1 cellular context compared by ENCODE assay signal in the genomic region with DNA sequence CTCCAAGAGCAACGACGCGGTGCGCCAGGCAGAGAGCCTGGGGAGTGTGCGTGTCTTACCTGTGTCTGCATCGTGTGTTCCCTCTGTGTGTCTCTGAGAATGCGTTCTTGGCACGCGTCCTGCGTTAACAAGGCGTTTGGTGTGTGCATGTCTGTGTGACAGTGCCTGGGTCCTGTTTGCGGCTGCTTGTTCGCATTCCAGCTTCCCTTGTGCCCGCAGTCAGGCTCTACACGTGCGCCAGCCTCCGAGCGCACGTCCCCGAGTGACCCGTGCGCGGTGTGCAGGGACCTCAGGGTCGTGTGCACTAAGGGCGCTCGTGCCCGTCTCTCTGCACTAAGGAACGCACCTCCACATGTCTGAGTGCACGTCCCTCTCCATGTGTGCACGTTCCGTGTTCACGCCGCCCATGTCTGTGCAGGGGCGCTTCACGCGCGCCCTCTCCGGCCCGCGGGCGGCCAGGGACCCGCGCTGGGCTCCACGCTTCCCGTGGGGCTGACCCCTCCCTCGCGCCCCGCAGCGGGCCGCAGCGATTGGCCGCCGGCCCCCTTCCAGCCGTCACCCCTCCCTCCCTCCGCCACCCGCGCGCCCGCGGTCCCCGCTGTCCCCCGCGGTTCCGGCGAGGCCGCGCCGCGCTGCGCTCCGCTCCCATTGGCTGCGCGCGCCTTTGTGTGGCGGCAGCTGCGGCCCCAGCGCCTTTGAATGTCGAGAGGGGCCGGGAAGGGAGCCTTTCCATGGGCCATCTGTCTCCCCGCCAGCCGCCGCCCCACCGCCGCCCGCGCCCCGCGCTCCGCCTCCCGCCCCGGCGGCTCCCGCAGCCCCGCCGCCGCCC.
TF ChIP-seq lines count a peak whose summit lies in the region.

No MANE protein-coding gene starts in this region.

TF ChIP-seq in SK-N-SH, 30 proteins besides CTCF, POLR2A, EP300 and RAD21 (continued from another document):
- TF ChIP-seq SIN3A (IDR thresholded peaks at IDR 0.05; ENCODE audit: borderline replicate concordance, low read depth, low read length): no peak
- no peak for TF ChIP-seq EZH2phosphoT487 (IDR thresholded peaks at IDR 0.05; ENCODE audit: borderline replicate concordance, low read depth)
- TF ChIP-seq MXI1 (IDR thresholded peaks at IDR 0.05; ENCODE audit: low read depth, low read length): peak; percentile 97
- TF ChIP-seq RCOR1 (IDR thresholded peaks at IDR 0.05; ENCODE audit: low read length): no peak
- no peak for TF ChIP-seq JUND (IDR thresholded peaks at IDR 0.05)
- TF ChIP-seq FOXM1 (IDR thresholded peaks at IDR 0.05; ENCODE audit: low read depth): no peak
- no peak for TF ChIP-seq MEF2A (IDR thresholded peaks at IDR 0.05; ENCODE audit: borderline replicate concordance, low read depth)
- TF ChIP-seq, protein P1, sequence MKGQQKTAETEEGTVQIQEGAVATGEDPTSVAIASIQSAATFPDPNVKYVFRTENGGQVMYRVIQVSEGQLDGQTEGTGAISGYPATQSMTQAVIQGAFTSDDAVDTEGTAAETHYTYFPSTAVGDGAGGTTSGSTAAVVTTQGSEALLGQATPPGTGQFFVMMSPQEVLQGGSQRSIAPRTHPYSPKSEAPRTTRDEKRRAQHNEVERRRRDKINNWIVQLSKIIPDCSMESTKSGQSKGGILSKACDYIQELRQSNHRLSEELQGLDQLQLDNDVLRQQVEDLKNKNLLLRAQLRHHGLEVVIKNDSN (IDR thresholded peaks at IDR 0.05; ENCODE audit: borderline replicate concordance, low read depth): no peak
- TF ChIP-seq, protein P2, sequence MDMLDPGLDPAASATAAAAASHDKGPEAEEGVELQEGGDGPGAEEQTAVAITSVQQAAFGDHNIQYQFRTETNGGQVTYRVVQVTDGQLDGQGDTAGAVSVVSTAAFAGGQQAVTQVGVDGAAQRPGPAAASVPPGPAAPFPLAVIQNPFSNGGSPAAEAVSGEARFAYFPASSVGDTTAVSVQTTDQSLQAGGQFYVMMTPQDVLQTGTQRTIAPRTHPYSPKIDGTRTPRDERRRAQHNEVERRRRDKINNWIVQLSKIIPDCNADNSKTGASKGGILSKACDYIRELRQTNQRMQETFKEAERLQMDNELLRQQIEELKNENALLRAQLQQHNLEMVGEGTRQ (IDR thresholded peaks at IDR 0.05; ENCODE audit: borderline replicate concordance, low read depth, low read length): no peak
TF ChIP-seq in SK-N-SH: peak in this region for 3.
